25 cellular contexts compared by ENCODE assay signal in the genomic region with DNA sequence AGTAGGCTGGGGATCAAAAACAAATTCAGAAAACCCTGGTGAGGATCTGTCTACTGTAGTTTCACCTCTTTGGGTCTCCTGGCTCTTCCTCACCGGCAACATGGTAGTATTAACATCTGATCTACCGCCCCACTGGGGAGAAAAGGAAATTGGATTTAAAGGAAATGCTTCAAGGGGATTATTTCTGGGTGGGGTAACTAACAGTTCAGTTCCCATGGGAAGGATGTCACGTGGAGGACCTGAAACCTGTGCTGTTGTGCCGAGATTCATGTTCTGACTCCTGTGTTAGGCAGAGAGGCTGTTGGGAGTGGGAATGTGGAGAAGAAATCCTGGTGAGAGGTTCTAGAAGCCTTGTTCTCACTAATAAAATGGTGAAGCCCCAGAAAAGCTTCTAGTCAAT.
"Had no signal": no experiment of that assay in that cellular context is flagged by ENCODE, and none has a peak within 500 bp of the region (broad histone marks: within the 10 kb centered on the region; RNA-seq: fewer than 3 reads in every experiment).

No MANE protein-coding gene starts in this region.

- H3K9me3 Mint-ChIP-seq: activated naive CD4-positive, alpha-beta T cell treated with anti-CD3 and anti-CD28 coated beads, Interleukin-2, amount 50 U/mL, for 72 hours; activated T-cell treated with anti-CD3 and anti-CD28 coated beads, Interleukin-2, amount 50 U/mL, for 72 hours; central memory CD8-positive, alpha-beta T cell had no signal

- H3K27me3 Mint-ChIP-seq: activated CD4-positive, alpha-beta T cell treated with anti-CD3 and anti-CD28 coated beads for 36 hours; central memory CD8-positive, alpha-beta T cell had no signal

- H3K36me3 ChIP-seq: esophagus squamous epithelium, ovary, transverse colon had no signal

- DNase-seq: activated CD4-positive, alpha-beta T cell treated with anti-CD3 and anti-CD28 coated beads for 36 hours; activated CD4-positive, CD25-positive, alpha-beta regulatory T cell; activated naive CD4-positive, alpha-beta T cell; activated T-cell treated with anti-CD3 and anti-CD28 coated beads for 4 hours; activated T-cell treated with anti-CD3 and anti-CD28 coated beads, Interleukin-2, amount 50 U/mL, for 72 hours; dermis blood vessel endothelial cell; effector CD4-positive, alpha-beta T cell; esophagus squamous epithelium; foreskin melanocyte; kidney glomerular epithelial cell; mesendoderm; ovary; stimulated activated CD4-positive, alpha-beta T cell treated with anti-CD3 and anti-CD28 coated beads, Interleukin-12 subunit alpha, Interleukin-12 subunit beta, amount 100 ng/mL, for 4 hours; stimulated activated CD4-positive, alpha-beta T cell treated with anti-CD3 and anti-CD28 coated beads, Interleukin-4, amount 100 ng/mL, for 1 hour; stimulated activated naive CD8-positive, alpha-beta T cell treated with anti-CD3 and anti-CD28 coated beads, Interleukin-15, Interleukin-2, amounts not matched to agents 100 U/mL and 50 U/mL, for 24 hours; testis; transverse colon had no signal

- ATAC-seq: activated CD4-positive, alpha-beta T cell treated with anti-CD3 and anti-CD28 coated beads for 36 hours; activated naive CD4-positive, alpha-beta T cell treated with anti-CD3 and anti-CD28 coated beads, Interleukin-2, amount 50 U/mL, for 72 hours; activated T-cell treated with anti-CD3 and anti-CD28 coated beads, Interleukin-2, amount 50 U/mL, for 72 hours; left lobe of liver; sciatic nerve; stimulated activated naive CD8-positive, alpha-beta T cell treated with anti-CD3 and anti-CD28 coated beads, Interleukin-15, Interleukin-2, amounts not matched to agents 100 U/mL and 50 U/mL, for 24 hours had no signal

- H3K4me1 Mint-ChIP-seq: activated CD4-positive, alpha-beta T cell treated with anti-CD3 and anti-CD28 coated beads for 36 hours; central memory CD8-positive, alpha-beta T cell had no signal

- H3K4me3 Mint-ChIP-seq: activated CD4-positive, alpha-beta T cell treated with anti-CD3 and anti-CD28 coated beads for 36 hours; activated T-cell treated with anti-CD3 and anti-CD28 coated beads, Interleukin-2, amount 50 U/mL, for 72 hours; central memory CD8-positive, alpha-beta T cell had no signal

- H3K27ac ChIP-seq: epithelial cell of prostate, esophagus squamous epithelium, ovary, skin epidermis, testis, transverse colon had no signal

- H3K27ac Mint-ChIP-seq: activated CD4-positive, alpha-beta T cell treated with anti-CD3 and anti-CD28 coated beads for 36 hours; activated naive CD4-positive, alpha-beta T cell treated with anti-CD3 and anti-CD28 coated beads, Interleukin-2, amount 50 U/mL, for 72 hours; activated T-cell treated with anti-CD3 and anti-CD28 coated beads, Interleukin-2, amount 50 U/mL, for 72 hours; progenitor cell of endocrine pancreas had no signal

- H3K4me3 ChIP-seq: esophagus squamous epithelium, lung, ovary, skin epidermis, testis, transverse colon had no signal

- H3K27me3 ChIP-seq: esophagus squamous epithelium, ovary, testis, transverse colon had no signal

- H3K9me3 ChIP-seq: esophagus squamous epithelium, ovary, testis, transverse colon had no signal

- H3K4me1 ChIP-seq: esophagus squamous epithelium, testis, transverse colon had no signal

- H3K36me3 Mint-ChIP-seq: activated naive CD4-positive, alpha-beta T cell treated with anti-CD3 and anti-CD28 coated beads, Interleukin-2, amount 50 U/mL, for 72 hours had no signal
